8 cellular contexts compared by ENCODE assay signal in genomic region chr16:48385272-48385953, GRCh38. TPM values are rescaled to one million over a fixed set of nuclear protein-coding genes. Genes with fewer than 3 reads are reported as not detected.
A peak's percentile ranks its signal among the peaks of the same experiment; 100 is the strongest.
DNase-seq lines count a peak whose midpoint lies in the region; ATAC-seq and TF ChIP-seq lines count a peak whose summit lies in the region.

SIAH1 (minus strand) TSS chr16:48385413; CDS start chr16:48362428, 22,985 bp downstream.

- H3K9me3 Mint-ChIP-seq in CD4-positive, alpha-beta memory T cell = peaks cover 0 to 4% (median 0%) of the 10 kb centered on the region in 8 donors

- intact Hi-C loops in CD4-positive, alpha-beta memory T cell (cut with micrococcal nuclease) = loop anchor here (1.0 to 10.0 kb wide), 7 partner anchors 19 to 1701 kb away; partner anchors contain the start of genes C16orf87, ITFG1, LONP2 and N4BP1
- intact Hi-C loops in OCI-LY7 (cut with micrococcal nuclease; ENCODE audit: unreplicated experiment) = loop anchor here (5.0 to 10.0 kb wide), 2 partner anchors 47 to 899 kb away; partner anchors contain the start of gene CBLN1

- ATAC-seq in GM19397 (IDR thresholded peaks at IDR 0.05; ENCODE audit: unreplicated experiment) (peak; percentile 66), HG03558 (IDR thresholded peaks at IDR 0.05; ENCODE audit: extremely low read depth, unreplicated experiment) (peak; percentile 35)

- peak within 1 kb of the TSS; percentile 90 to 97 (median 94) for H3K27ac Mint-ChIP-seq in CD4-positive, alpha-beta memory T cell

- no TSS peak for BruUV-seq in OCI-LY7 (replicated peaks; lab: Mats Ljungman, UMichigan)

- CTCF ChIA-PET in CD4-positive, alpha-beta memory T cell (lab: Charles Lee; ENCODE audit: partially characterized antibody) = interaction anchor here (1.1 to 2.0 kb wide), 3 partner anchors 23 to 238 kb away, joined by 3 to 15 read pairs (median 3); no protein-coding TSS in a partner anchor
- CTCF ChIA-PET in OCI-LY7 (lab: Charles Lee; ENCODE audit: unreplicated experiment) = no interaction called here

- H3K4me3 Mint-ChIP-seq in CD4-positive, alpha-beta memory T cell = peak within 1 kb of the TSS; percentile 89 to 97 (median 94)

- H3K36me3 Mint-ChIP-seq in CD4-positive, alpha-beta memory T cell = peaks cover 0 to 11% of the 10 kb centered on the region in 2 donors

- peak within 1 kb of the TSS; percentile 65 for H3K27ac ChIP-seq in CD4-positive, alpha-beta memory T cell (ENCODE audit: low read depth, low read length)
- peak within 1 kb of the TSS; percentile 52 for H3K27ac ChIP-seq in OCI-LY7 (ENCODE audit: low read depth, low read length, poor library complexity, severe bottlenecking)

- no peaks in the 10 kb centered on the region for H3K27me3 Mint-ChIP-seq in CD4-positive, alpha-beta memory T cell

- peak; percentile 76 to 91 (median 88) for DNase-seq in CD4-positive, alpha-beta memory T cell
- DNase-seq in OCI-LY7 (ENCODE audit: low spot score) (peak; percentile 91), activated T-cell treated with anti-CD3 and anti-CD28 coated beads for 4 hours (peak; percentile 84), epithelial cell of proximal tubule (ENCODE audit: low read depth) (no peak)
- DNase-seq in stimulated activated CD8-positive, alpha-beta memory T cell treated with anti-CD3 and anti-CD28 coated beads, Interleukin-4, amount 100 ng/mL, for 48 hours = peak; percentile 90

- H3K9ac ChIP-seq in mucosa of stomach (ENCODE audit: low read length) = peak within 1 kb of the TSS; percentile 91

- no peaks in the 10 kb centered on the region for H3K9me2 ChIP-seq in OCI-LY7 (ENCODE audit: insufficient read depth, low read length)

- no peak for TF ChIP-seq CTCF in OCI-LY7 (conservative IDR thresholded peaks at IDR 0.05; ENCODE audit: low read length)
- no peak for TF ChIP-seq CTCF in epithelial cell of proximal tubule (conservative IDR thresholded peaks at IDR 0.05; ENCODE audit: low read depth, low read length)

- H3K4me2 ChIP-seq in OCI-LY7 (ENCODE audit: low read length) = peak within 1 kb of the TSS; percentile 89

- peaks cover 40% of the 10 kb centered on the region for H3K79me2 ChIP-seq in OCI-LY7 (ENCODE audit: insufficient read depth, low read depth, low read length)

- POLR2A ChIA-PET in CD4-positive, alpha-beta memory T cell (lab: Charles Lee; ENCODE audit: partially characterized antibody) = interaction anchor here (0.7 to 4.2 kb wide), 12 partner anchors 9 to 1412 kb away, joined by 3 to 82 read pairs (median 4); partner anchors contain the start of genes DNAJA2 and N4BP1
- POLR2A ChIA-PET in OCI-LY7 (lab: Charles Lee) = interaction anchor here (1.0 kb wide), 1 partner anchor 46 kb away, joined by 3 read pairs; no protein-coding TSS in a partner anchor

- no peaks in the 10 kb centered on the region for H3K27me3 ChIP-seq in CD4-positive, alpha-beta memory T cell (ENCODE audit: insufficient read depth, low read length)
- no peaks in the 10 kb centered on the region for H3K27me3 ChIP-seq in mucosa of stomach (ENCODE audit: control insufficient read depth, insufficient read depth, low read length)

- peaks cover 32% of the 10 kb centered on the region for H4K20me1 ChIP-seq in OCI-LY7 (ENCODE audit: insufficient read depth, low read length)

- H3K4me3 ChIP-seq in CD4-positive, alpha-beta memory T cell (ENCODE audit: low read length in 2 of 2) = peak within 1 kb of the TSS; percentile 63 to 81
- H3K4me3 ChIP-seq in OCI-LY7 (ENCODE audit: low read depth, low read length, poor library complexity, severe bottlenecking) (peak within 1 kb of the TSS; percentile 75), epithelial cell of proximal tubule (ENCODE audit: low read depth, low read length) (peak within 1 kb of the TSS; percentile 91), mucosa of stomach (ENCODE audit: low read length) (peak within 1 kb of the TSS; percentile 73)

- peaks cover 17 to 29% (median 20%) of the 10 kb centered on the region in 4 donors for H3K4me1 Mint-ChIP-seq in CD4-positive, alpha-beta memory T cell

- H3K4me1 ChIP-seq in CD4-positive, alpha-beta memory T cell (ENCODE audit: insufficient read depth, low read length) = peaks cover 29% of the 10 kb centered on the region
- H3K4me1 ChIP-seq in OCI-LY7 (ENCODE audit: insufficient read depth, low read length, poor library complexity, severe bottlenecking) (peaks cover 17% of the 10 kb centered on the region), mucosa of stomach (ENCODE audit: control insufficient read depth, insufficient read depth, low read length) (no peaks in the 10 kb centered on the region)

- H2AFZ ChIP-seq in OCI-LY7 (ENCODE audit: low read length) = peak within 1 kb of the TSS; percentile 93

- no peaks in the 10 kb centered on the region for H3K9me3 ChIP-seq in CD4-positive, alpha-beta memory T cell (ENCODE audit: control insufficient read depth in 1 of 2, low read length in 2 of 2)
- H3K9me3 ChIP-seq in OCI-LY7 (ENCODE audit: low read length) (no peaks in the 10 kb centered on the region), mucosa of stomach (ENCODE audit: control insufficient read depth, low read length) (no peaks in the 10 kb centered on the region)

- H3K36me3 ChIP-seq in CD4-positive, alpha-beta memory T cell (ENCODE audit: insufficient read depth, low read length) = no peaks in the 10 kb centered on the region
- H3K36me3 ChIP-seq in OCI-LY7 (ENCODE audit: insufficient read depth, low read length) = no peaks in the 10 kb centered on the region
- no peaks in the 10 kb centered on the region for H3K36me3 ChIP-seq in mucosa of stomach (ENCODE audit: control insufficient read depth, insufficient read depth, low read length)

RNA-seq across cellular contexts. Expression of gene SIAH1, which starts in this region (rescaled TPM):
- 10 to 100 TPM; 11.9 to 14.9 TPM for total RNA-seq in CD4-positive, alpha-beta memory T cell
- 10 to 100 TPM; 11.9 to 13.5 TPM for polyA plus RNA-seq in CD4-positive, alpha-beta memory T cell
- total RNA-seq in OCI-LY7 (2014; rRNA removed; shearing (Covaris generic)) = 15.7 and 22.8 TPM in 2 replicates
- total RNA-seq in OCI-LY7 (2022) = 18.9 and 23.1 TPM in 2 replicates
- 15.3 and 17.9 TPM in 2 replicates for total RNA-seq in epithelial cell of proximal tubule
